8 cellular contexts compared by ENCODE assay signal in the genomic region with DNA sequence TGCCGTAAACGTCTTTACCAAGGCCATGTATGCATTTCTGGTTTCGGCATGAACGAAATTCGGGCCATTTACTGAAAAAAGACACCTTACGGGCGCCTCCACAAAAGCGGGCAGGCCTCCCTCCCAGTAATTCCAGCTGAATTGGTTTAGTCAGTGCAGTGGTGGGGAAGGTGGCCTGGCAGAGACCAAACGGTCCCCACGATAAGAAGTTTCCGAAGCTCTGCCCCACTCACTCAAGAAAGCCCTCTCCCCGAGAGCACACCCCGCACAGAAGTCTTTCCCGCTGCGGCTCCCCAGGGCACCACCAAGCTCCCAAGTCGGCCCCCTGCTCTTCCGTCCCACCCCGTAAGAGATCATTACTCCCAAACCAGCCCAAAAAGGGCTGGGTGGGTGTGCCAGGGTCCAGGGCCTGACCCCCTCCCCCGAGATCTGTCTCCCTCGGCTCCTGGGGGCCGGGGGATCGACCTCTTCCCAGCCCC.
DNase-seq lines count a peak whose midpoint lies in the region.

No MANE protein-coding gene starts in this region.

- no peaks in the 10 kb centered on the region for H3K9me3 ChIP-seq in iPS-18c (ENCODE audit: control insufficient read depth, insufficient read depth, low read length)

- H3K27ac ChIP-seq in angular gyrus (ENCODE audit: low read depth, low read length) = peak overlapping the region; percentile 52

- H3K4me3 ChIP-seq in iPS-18c (ENCODE audit: insufficient read depth, low read depth, low read length) = peak overlapping the region; percentile 91

- DNase-seq in stimulated activated CD4-positive, alpha-beta T cell treated with anti-CD3 and anti-CD28 coated beads, Interleukin-12 subunit alpha, Interleukin-12 subunit beta, amount 100 ng/mL, for 4 hours = peak; percentile 8
- no peak for DNase-seq in stimulated activated CD4-positive, alpha-beta T cell treated with anti-CD3 and anti-CD28 coated beads, Interleukin-4, amount 100 ng/mL, for 1 hour
- DNase-seq in Kasumi-1 (lab: John Stamatoyannopoulos, UW) = peak; percentile 39 to 57
- peak; percentile 6 for DNase-seq in stimulated activated CD4-positive, alpha-beta T cell treated with anti-CD3 and anti-CD28 coated beads, Interleukin-1b, Interleukin-23, amount 100 ng/mL, for 48 hours
- DNase-seq in T1000 (lab: John Stamatoyannopoulos, UW) = no peak
- DNase-seq in NCI-H2107 (lab: John Stamatoyannopoulos, UW) = no peak

Comparison
In these comparisons a context has a peak if more than half of its experiments do, and no peak if none do; other contexts are left out.
1. DNase-seq: peak in stimulated activated CD4-positive, alpha-beta T cell treated with anti-CD3 and anti-CD28 coated beads, Interleukin-12 subunit alpha, Interleukin-12 subunit beta, amount 100 ng/mL, for 4 hours (single experiment), Kasumi-1 (2 of 2) and stimulated activated CD4-positive, alpha-beta T cell treated with anti-CD3 and anti-CD28 coated beads, Interleukin-1b, Interleukin-23, amount 100 ng/mL, for 48 hours (single experiment); none in stimulated activated CD4-positive, alpha-beta T cell treated with anti-CD3 and anti-CD28 coated beads, Interleukin-4, amount 100 ng/mL, for 1 hour (single experiment), T1000 (single experiment) and NCI-H2107 (single experiment).